Comparison of ENCODE assay signal across 7 cellular contexts in the genomic region with DNA sequence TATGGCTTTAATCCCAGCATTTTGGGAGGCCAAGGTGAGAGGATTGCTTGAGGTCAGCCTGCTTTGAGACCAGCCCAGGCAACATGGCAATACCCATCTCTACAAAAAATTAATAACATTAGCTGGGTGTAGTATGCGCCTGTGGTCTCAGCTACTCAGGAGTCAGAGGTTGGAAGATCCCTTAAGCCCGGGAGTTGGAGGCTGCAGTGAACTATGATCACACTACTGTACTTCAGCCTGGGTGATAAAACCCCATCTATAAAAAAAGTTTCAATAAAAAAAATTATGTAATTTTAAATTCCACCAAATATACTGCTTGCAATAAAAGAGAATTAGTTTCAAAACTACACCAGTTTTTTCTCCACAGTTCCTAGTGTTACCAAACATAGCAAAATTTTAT.
"Had no signal": no experiment of that assay in that cellular context is flagged by ENCODE, and none has a peak within 500 bp of the region (broad histone marks: within the 10 kb centered on the region; RNA-seq: fewer than 3 reads in every experiment).

No MANE protein-coding gene starts in this region.

- H3K27ac Mint-ChIP-seq: GM23338 had no signal

- H3K9me3 Mint-ChIP-seq: GM23338, H9 had no signal

- H3K4me3 Mint-ChIP-seq: GM23338, H9 had no signal

- H3K4me3 ChIP-seq: GM23338 had no signal

- FAIRE-seq: H1, H54, HTR-8/SVneo had no signal

- DNase-seq: H9, HCEC 1CT, IMR-90 had no signal

- ATAC-seq: GM23338 had no signal
